In the genomic region with DNA sequence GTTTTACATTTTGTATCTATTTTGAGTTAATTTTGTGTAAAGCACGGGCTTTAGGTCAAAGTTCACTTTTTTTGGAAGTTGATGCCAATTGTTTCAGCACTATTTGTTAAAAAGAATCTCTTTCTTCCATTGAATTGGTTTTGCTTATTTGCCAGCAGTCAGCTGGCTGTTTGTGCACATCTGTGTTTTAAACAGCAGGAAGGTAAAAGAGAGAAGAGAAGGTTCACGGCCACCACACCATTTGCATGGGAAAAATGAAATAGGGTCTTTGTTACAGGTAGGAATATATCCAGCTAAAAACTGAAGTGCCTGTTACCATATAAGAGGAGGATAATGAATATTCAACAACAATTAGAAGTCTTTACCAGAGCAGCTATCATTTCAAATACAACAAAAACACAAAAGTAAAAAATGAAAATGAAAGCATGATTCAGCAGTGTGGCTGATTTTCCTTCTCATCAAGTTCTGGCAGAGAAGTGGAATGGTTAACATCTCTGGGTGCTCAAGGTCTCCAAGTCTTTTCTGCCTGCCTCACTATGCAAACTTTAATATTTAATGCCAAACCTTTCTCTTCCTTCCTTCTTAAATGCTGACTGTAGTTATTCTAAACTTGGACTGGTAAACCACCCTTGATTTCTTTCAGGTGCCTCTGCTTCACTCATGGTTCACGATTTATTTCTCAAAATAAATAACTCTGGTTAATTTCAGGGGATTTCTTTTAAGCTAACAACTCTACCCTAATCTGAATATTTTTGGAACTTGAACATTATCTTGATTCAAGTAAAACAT, we compare ENCODE assay signal across 15 cellular contexts.
A peak's percentile ranks its signal among the peaks of the same experiment; 100 is the strongest.
DNase-seq lines count a peak whose midpoint lies in the region; ATAC-seq, FAIRE-seq and TF ChIP-seq lines count a peak whose summit lies in the region.
"Had no signal": no experiment of that assay in that cellular context is flagged by ENCODE, and none has a peak within 500 bp of the region (broad histone marks: within the 10 kb centered on the region; RNA-seq: fewer than 3 reads in every experiment).

No MANE protein-coding gene starts in this region.

- no peak for TF ChIP-seq EP300 in A549 (IDR thresholded peaks at IDR 0.05)

- whole genome bisulfite sequencing in A549 (ENCODE audit: missing lambda C conversion rate), result 4% methylated on average over 3 of the region's 3 CpGs

- no peak for TF ChIP-seq RAD21 in A549 (conservative IDR thresholded peaks at IDR 0.05 in 1 of 2, IDR thresholded peaks at IDR 0.05 in 1 of 2)

- H3K79me2 ChIP-seq in MM.1S (ENCODE audit: low read length), result no peaks in the 10 kb centered on the region

- H3K4me1 ChIP-seq in A549, result no peaks in the 10 kb centered on the region
- peaks cover 12% of the 10 kb centered on the region; the same call in 1 of the 2 replicates for H3K4me1 ChIP-seq in MM.1S (ENCODE audit: low read length)
- H3K4me1 ChIP-seq in foreskin keratinocyte, result no peaks in the 10 kb centered on the region
- H3K4me1 ChIP-seq: lower lobe of right lung, thyroid gland had no signal

- H3K27ac ChIP-seq in A549 (no peak overlapping the region), MM.1S (ENCODE audit: low read length) (peak overlapping the region; percentile 49; the same call in 1 of the 2 replicates), foreskin keratinocyte (no peak overlapping the region)
- H3K27ac ChIP-seq: GM23248, heart left ventricle, lower lobe of right lung, thyroid gland had no signal

- ATAC-seq in A549 (no peak), GM18909 (IDR thresholded peaks at IDR 0.05; ENCODE audit: poor library complexity, unreplicated experiment) (peak; percentile 63), HG02759 (IDR thresholded peaks at IDR 0.05; ENCODE audit: unreplicated experiment) (peak; percentile 73), foreskin keratinocyte (no peak)
- ATAC-seq: heart left ventricle, lower lobe of right lung had no signal

- FAIRE-seq in A549 (lab: Jason Lieb, UNC), result no peak

- DNase-seq in A549 (ENCODE audit: low read depth in 1 of 2, low spot score in 1 of 2) (no peak), MM.1S (peak; percentile 69), hepatic stellate cell (ENCODE audit: low spot score) (no peak), pons (ENCODE audit: low spot score) (no peak), foreskin keratinocyte (no peak)
- DNase-seq in stimulated activated CD4-positive, alpha-beta T cell treated with anti-CD3 and anti-CD28 coated beads, Interleukin-2, amount 100 ng/mL, for 48 hours, result no peak
- DNase-seq: activated CD8-positive, alpha-beta memory T cell treated with anti-CD3 and anti-CD28 coated beads for 24 hours; effector CD8-positive, alpha-beta T cell; GM23248; heart left ventricle; lower lobe of right lung; NCI-H2171; thyroid gland had no signal

- H3K4me3 ChIP-seq in A549 (no peak overlapping the region), MM.1S (ENCODE audit: low read length) (peak overlapping the region; percentile 49)
- H3K4me3 ChIP-seq: GM23248, heart left ventricle, lower lobe of right lung, thyroid gland had no signal

- H3K9ac ChIP-seq in MM.1S (ENCODE audit: low read length), result peak overlapping the region; percentile 28; the same call in 1 of the 2 replicates
- H3K9ac ChIP-seq: GM23248 had no signal

- no peaks in the 10 kb centered on the region for H3K9me3 ChIP-seq in A549
- no peaks in the 10 kb centered on the region for H3K9me3 ChIP-seq in MM.1S (replicated peaks; ENCODE audit: insufficient read depth, low read length)
- H3K9me3 ChIP-seq: heart left ventricle, lower lobe of right lung, thyroid gland had no signal

- TF ChIP-seq CTCF in A549 (IDR thresholded peaks at IDR 0.05) (no peak), MM.1S (IDR thresholded peaks at IDR 0.05; ENCODE audit: low read length) (no peak), foreskin keratinocyte (conservative IDR thresholded peaks at IDR 0.05) (no peak)

- POLR2A ChIA-PET in A549 (lab: Yijun Ruan, JAX), result no interaction called here

- H2AFZ ChIP-seq in MM.1S (ENCODE audit: low read length), result peak overlapping the region; percentile 67
- H2AFZ ChIP-seq: GM23248 had no signal

- CTCF ChIA-PET in A549 (lab: Yijun Ruan, JAX), result no interaction called here

- H3K36me3 ChIP-seq in MM.1S (replicated peaks; ENCODE audit: insufficient read depth, low read length), result no peaks in the 10 kb centered on the region
- H3K36me3 ChIP-seq: heart left ventricle, lower lobe of right lung, thyroid gland had no signal

- no peaks in the 10 kb centered on the region for H3K9me2 ChIP-seq in MM.1S (replicated peaks; ENCODE audit: insufficient read depth, low read length)

- H4K20me1 ChIP-seq in MM.1S (ENCODE audit: insufficient read depth, low read length), result no peaks in the 10 kb centered on the region

- H3K4me2 ChIP-seq in A549 (peak overlapping the region; percentile 40), MM.1S (ENCODE audit: low read depth, low read length) (peak overlapping the region; percentile 66)

- H3K27me3 ChIP-seq in MM.1S (replicated peaks; ENCODE audit: insufficient read depth, low read length) (no peaks in the 10 kb centered on the region), foreskin keratinocyte (no peaks in the 10 kb centered on the region)
- H3K27me3 ChIP-seq: heart left ventricle, thyroid gland had no signal

- peaks cover 9% of the 10 kb centered on the region; the same call in 1 of the 2 replicates for H3F3A ChIP-seq in MM.1S (ENCODE audit: insufficient read depth, low read length)

- TF ChIP-seq POLR2A in A549 (IDR thresholded peaks at IDR 0.05; ENCODE audit: low read length), result no peak

TF ChIP-seq in A549, 52 proteins besides CTCF, POLR2A, EP300 and RAD21:
- TF ChIP-seq MAFK (IDR thresholded peaks at IDR 0.05; ENCODE audit: partially characterized antibody), result peak; percentile 48
- TF ChIP-seq, protein P1, sequence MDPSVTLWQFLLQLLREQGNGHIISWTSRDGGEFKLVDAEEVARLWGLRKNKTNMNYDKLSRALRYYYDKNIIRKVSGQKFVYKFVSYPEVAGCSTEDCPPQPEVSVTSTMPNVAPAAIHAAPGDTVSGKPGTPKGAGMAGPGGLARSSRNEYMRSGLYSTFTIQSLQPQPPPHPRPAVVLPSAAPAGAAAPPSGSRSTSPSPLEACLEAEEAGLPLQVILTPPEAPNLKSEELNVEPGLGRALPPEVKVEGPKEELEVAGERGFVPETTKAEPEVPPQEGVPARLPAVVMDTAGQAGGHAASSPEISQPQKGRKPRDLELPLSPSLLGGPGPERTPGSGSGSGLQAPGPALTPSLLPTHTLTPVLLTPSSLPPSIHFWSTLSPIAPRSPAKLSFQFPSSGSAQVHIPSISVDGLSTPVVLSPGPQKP (IDR thresholded peaks at IDR 0.05; ENCODE audit: low read depth, low read length), result no peak

Comparison
In these comparisons a context has a peak if more than half of its experiments do, and no peak if none do; other contexts are left out.
1. ATAC-seq: peak in GM18909 (single experiment) and HG02759 (single experiment); none in A549 (0 of 2) and foreskin keratinocyte (single experiment).